Comparison of ENCODE assay signal across 10 cellular contexts in genomic region chr10:43205681-43206390, GRCh38.
A peak's percentile ranks its signal among the peaks of the same experiment; 100 is the strongest.
DNase-seq lines count a peak whose midpoint lies in the region; ATAC-seq and TF ChIP-seq lines count a peak whose summit lies in the region.
"Had no signal": no experiment of that assay in that cellular context is flagged by ENCODE, and none has a peak within 500 bp of the region (broad histone marks: within the 10 kb centered on the region; RNA-seq: fewer than 3 reads in every experiment).

No MANE protein-coding gene starts in this region.

- peaks cover 11 to 16% of the 10 kb centered on the region in 2 donors for H3K4me1 ChIP-seq in thyroid gland
- H3K4me1 ChIP-seq in esophagus squamous epithelium: peaks cover 10 to 27% (median 13%) of the 10 kb centered on the region in 3 donors

- intact Hi-C loops in activated CD4-positive, alpha-beta memory T cell treated with anti-CD3 and anti-CD28 coated beads for 36 hours (cut with micrococcal nuclease): loop anchor here (1.0 kb wide), 2 partner anchors 142 to 256 kb away; no protein-coding TSS in a partner anchor
- intact Hi-C loops in thyroid gland (cut with DNase I) (no loop called here), esophagus squamous epithelium (cut with DNase I) (no loop called here)

- peaks cover 12% of the 10 kb centered on the region for H3K4me1 Mint-ChIP-seq in activated naive CD4-positive, alpha-beta T cell treated with anti-CD3 and anti-CD28 coated beads, Interleukin-2, amount 10 ng/mL, durations not matched to agents 7 days and 5 days
- H3K4me1 Mint-ChIP-seq in activated CD4-positive, alpha-beta memory T cell treated with anti-CD3 and anti-CD28 coated beads for 36 hours (ENCODE audit: low read depth): peaks cover 6% of the 10 kb centered on the region

- CTCF ChIA-PET in activated naive CD4-positive, alpha-beta T cell treated with anti-CD3 and anti-CD28 coated beads, Interleukin-2, amount 10 ng/mL, durations not matched to agents 7 days and 5 days (lab: Charles Lee): interaction anchor here (0.8 to 4.4 kb wide), 25 partner anchors 8 to 252 kb away, joined by 3 to 38 read pairs (median 5); partner anchors contain the start of gene CSGALNACT2
- CTCF ChIA-PET in activated CD4-positive, alpha-beta memory T cell treated with anti-CD3 and anti-CD28 coated beads for 36 hours (lab: Charles Lee): interaction anchor here (0.6 to 3.3 kb wide), 20 partner anchors 9 to 257 kb away, joined by 3 to 22 read pairs (median 6); no protein-coding TSS in a partner anchor

- no peaks in the 10 kb centered on the region for H3K9me3 ChIP-seq in thyroid gland
- H3K9me3 ChIP-seq in esophagus squamous epithelium: no peaks in the 10 kb centered on the region

- no peak overlapping the region for H3K4me3 ChIP-seq in thyroid gland (replicated peaks in 1 of 3)
- H3K4me3 ChIP-seq in esophagus squamous epithelium: no peak overlapping the region

- H3K36me3 ChIP-seq in thyroid gland: no peaks in the 10 kb centered on the region
- H3K36me3 ChIP-seq in esophagus squamous epithelium: no peaks in the 10 kb centered on the region

- TF ChIP-seq CTCF in thyroid gland (IDR thresholded peaks at IDR 0.05): no peak
- no peak for TF ChIP-seq CTCF in esophagus squamous epithelium (IDR thresholded peaks at IDR 0.05)
- TF ChIP-seq CTCF in GM20000 (IDR thresholded peaks at IDR 0.05; ENCODE audit: extremely low read depth, missing control alignments): no peak

- no peaks in the 10 kb centered on the region for H3K9me3 Mint-ChIP-seq in activated naive CD4-positive, alpha-beta T cell treated with anti-CD3 and anti-CD28 coated beads, Interleukin-2, amount 10 ng/mL, durations not matched to agents 7 days and 5 days
- no peaks in the 10 kb centered on the region for H3K9me3 Mint-ChIP-seq in activated CD4-positive, alpha-beta memory T cell treated with anti-CD3 and anti-CD28 coated beads for 36 hours

- peak; percentile 15 for DNase-seq in activated naive CD4-positive, alpha-beta T cell treated with anti-CD3 and anti-CD28 coated beads, Interleukin-2, amount 10 ng/mL, durations not matched to agents 7 days and 5 days
- DNase-seq in activated naive CD4-positive, alpha-beta T cell (lab: John Stamatoyannopoulos, UW): no peak
- peak; percentile 8 for DNase-seq in activated CD4-positive, alpha-beta memory T cell treated with anti-CD3 and anti-CD28 coated beads for 36 hours
- DNase-seq in left lobe of liver (ENCODE audit: low spot score) (peak; percentile 37), thyroid gland (peak; percentile 0 to 2), esophagus squamous epithelium (lab: John Stamatoyannopoulos, UW) (no peak), GM20000 (ENCODE audit: low spot score) (no peak)
- DNase-seq: NCI-H187 had no signal

- peaks cover 7% of the 10 kb centered on the region for H3K27me3 Mint-ChIP-seq in activated naive CD4-positive, alpha-beta T cell treated with anti-CD3 and anti-CD28 coated beads, Interleukin-2, amount 10 ng/mL, durations not matched to agents 7 days and 5 days
- H3K27me3 Mint-ChIP-seq in activated CD4-positive, alpha-beta memory T cell treated with anti-CD3 and anti-CD28 coated beads for 36 hours: no peaks in the 10 kb centered on the region

- TF ChIP-seq POLR2A in thyroid gland (IDR thresholded peaks at IDR 0.05) (no peak), esophagus squamous epithelium (IDR thresholded peaks at IDR 0.05) (no peak)

- WGBS in thyroid gland, 2 donors: 94 to 95% methylated on average over 15 to 19 of the region's 20 CpGs
- 82% methylated on average over 7 of the region's 20 CpGs; no CpG with 5 or more reads in 1 of the 2 donors for WGBS in esophagus squamous epithelium, 2 donors

- no peak overlapping the region for H3K4me3 Mint-ChIP-seq in activated naive CD4-positive, alpha-beta T cell treated with anti-CD3 and anti-CD28 coated beads, Interleukin-2, amount 10 ng/mL, durations not matched to agents 7 days and 5 days
- no peak overlapping the region for H3K4me3 Mint-ChIP-seq in activated CD4-positive, alpha-beta memory T cell treated with anti-CD3 and anti-CD28 coated beads for 36 hours

- no peak overlapping the region for H3K27ac Mint-ChIP-seq in activated naive CD4-positive, alpha-beta T cell treated with anti-CD3 and anti-CD28 coated beads, Interleukin-2, amount 10 ng/mL, durations not matched to agents 7 days and 5 days
- H3K27ac Mint-ChIP-seq in activated CD4-positive, alpha-beta memory T cell treated with anti-CD3 and anti-CD28 coated beads for 36 hours: no peak overlapping the region

- H3K36me3 Mint-ChIP-seq in activated naive CD4-positive, alpha-beta T cell treated with anti-CD3 and anti-CD28 coated beads, Interleukin-2, amount 10 ng/mL, durations not matched to agents 7 days and 5 days: no peaks in the 10 kb centered on the region
- no peaks in the 10 kb centered on the region for H3K36me3 Mint-ChIP-seq in activated CD4-positive, alpha-beta memory T cell treated with anti-CD3 and anti-CD28 coated beads for 36 hours

- no peak for ATAC-seq in left lobe of liver
- no peak for ATAC-seq in GM19035 (IDR thresholded peaks at IDR 0.05; ENCODE audit: unreplicated experiment)

- H3K27me3 ChIP-seq in thyroid gland (no peaks in the 10 kb centered on the region), esophagus squamous epithelium (no peaks in the 10 kb centered on the region)

- H3K27ac ChIP-seq in thyroid gland (no peak overlapping the region), esophagus squamous epithelium (no peak overlapping the region)
- H3K27ac ChIP-seq: epithelial cell of prostate had no signal

- POLR2A ChIA-PET in activated CD4-positive, alpha-beta memory T cell treated with anti-CD3 and anti-CD28 coated beads for 36 hours (lab: Charles Lee): no interaction called here

Comparison
In these comparisons a context has a peak if more than half of its experiments do, and no peak if none do; other contexts are left out.
1. DNase-seq: peak in activated naive CD4-positive, alpha-beta T cell treated with anti-CD3 and anti-CD28 coated beads, Interleukin-2, amount 10 ng/mL, durations not matched to agents 7 days and 5 days (single experiment), activated CD4-positive, alpha-beta memory T cell treated with anti-CD3 and anti-CD28 coated beads for 36 hours (single experiment), left lobe of liver (single experiment) and thyroid gland (2 of 2); none in activated naive CD4-positive, alpha-beta T cell (0 of 4), esophagus squamous epithelium (single experiment) and GM20000 (single experiment).